Comparison of ENCODE assay signal across 1 cellular context in genomic region chr11:47847892-47848635, GRCh38.
TF ChIP-seq lines count a peak whose summit lies in the region.

A gene with protein sequence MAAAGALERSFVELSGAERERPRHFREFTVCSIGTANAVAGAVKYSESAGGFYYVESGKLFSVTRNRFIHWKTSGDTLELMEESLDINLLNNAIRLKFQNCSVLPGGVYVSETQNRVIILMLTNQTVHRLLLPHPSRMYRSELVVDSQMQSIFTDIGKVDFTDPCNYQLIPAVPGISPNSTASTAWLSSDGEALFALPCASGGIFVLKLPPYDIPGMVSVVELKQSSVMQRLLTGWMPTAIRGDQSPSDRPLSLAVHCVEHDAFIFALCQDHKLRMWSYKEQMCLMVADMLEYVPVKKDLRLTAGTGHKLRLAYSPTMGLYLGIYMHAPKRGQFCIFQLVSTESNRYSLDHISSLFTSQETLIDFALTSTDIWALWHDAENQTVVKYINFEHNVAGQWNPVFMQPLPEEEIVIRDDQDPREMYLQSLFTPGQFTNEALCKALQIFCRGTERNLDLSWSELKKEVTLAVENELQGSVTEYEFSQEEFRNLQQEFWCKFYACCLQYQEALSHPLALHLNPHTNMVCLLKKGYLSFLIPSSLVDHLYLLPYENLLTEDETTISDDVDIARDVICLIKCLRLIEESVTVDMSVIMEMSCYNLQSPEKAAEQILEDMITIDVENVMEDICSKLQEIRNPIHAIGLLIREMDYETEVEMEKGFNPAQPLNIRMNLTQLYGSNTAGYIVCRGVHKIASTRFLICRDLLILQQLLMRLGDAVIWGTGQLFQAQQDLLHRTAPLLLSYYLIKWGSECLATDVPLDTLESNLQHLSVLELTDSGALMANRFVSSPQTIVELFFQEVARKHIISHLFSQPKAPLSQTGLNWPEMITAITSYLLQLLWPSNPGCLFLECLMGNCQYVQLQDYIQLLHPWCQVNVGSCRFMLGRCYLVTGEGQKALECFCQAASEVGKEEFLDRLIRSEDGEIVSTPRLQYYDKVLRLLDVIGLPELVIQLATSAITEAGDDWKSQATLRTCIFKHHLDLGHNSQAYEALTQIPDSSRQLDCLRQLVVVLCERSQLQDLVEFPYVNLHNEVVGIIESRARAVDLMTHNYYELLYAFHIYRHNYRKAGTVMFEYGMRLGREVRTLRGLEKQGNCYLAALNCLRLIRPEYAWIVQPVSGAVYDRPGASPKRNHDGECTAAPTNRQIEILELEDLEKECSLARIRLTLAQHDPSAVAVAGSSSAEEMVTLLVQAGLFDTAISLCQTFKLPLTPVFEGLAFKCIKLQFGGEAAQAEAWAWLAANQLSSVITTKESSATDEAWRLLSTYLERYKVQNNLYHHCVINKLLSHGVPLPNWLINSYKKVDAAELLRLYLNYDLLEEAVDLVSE (N-terminal part only) (minus strand): TSS chr11:47848350. CDS start chr11:47848318, 32 bp downstream.

TF ChIP-seq in K562, 482 proteins besides CTCF, POLR2A, EP300 and RAD21 (continued from another document and continues in another):
- TF ChIP-seq, protein P1, sequence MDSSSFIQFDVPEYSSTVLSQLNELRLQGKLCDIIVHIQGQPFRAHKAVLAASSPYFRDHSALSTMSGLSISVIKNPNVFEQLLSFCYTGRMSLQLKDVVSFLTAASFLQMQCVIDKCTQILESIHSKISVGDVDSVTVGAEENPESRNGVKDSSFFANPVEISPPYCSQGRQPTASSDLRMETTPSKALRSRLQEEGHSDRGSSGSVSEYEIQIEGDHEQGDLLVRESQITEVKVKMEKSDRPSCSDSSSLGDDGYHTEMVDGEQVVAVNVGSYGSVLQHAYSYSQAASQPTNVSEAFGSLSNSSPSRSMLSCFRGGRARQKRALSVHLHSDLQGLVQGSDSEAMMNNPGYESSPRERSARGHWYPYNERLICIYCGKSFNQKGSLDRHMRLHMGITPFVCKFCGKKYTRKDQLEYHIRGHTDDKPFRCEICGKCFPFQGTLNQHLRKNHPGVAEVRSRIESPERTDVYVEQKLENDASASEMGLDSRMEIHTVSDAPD (CRISPR knock-in tag; IDR thresholded peaks at IDR 0.05) = no peak
- TF ChIP-seq LARP7 (IDR thresholded peaks at IDR 0.05) = no peak
- TF ChIP-seq KLF16 (IDR thresholded peaks at IDR 0.05) = 0 out of 2 replicates have a peak, but pooled peaks have one; percentile 16
- TF ChIP-seq, protein P2, sequence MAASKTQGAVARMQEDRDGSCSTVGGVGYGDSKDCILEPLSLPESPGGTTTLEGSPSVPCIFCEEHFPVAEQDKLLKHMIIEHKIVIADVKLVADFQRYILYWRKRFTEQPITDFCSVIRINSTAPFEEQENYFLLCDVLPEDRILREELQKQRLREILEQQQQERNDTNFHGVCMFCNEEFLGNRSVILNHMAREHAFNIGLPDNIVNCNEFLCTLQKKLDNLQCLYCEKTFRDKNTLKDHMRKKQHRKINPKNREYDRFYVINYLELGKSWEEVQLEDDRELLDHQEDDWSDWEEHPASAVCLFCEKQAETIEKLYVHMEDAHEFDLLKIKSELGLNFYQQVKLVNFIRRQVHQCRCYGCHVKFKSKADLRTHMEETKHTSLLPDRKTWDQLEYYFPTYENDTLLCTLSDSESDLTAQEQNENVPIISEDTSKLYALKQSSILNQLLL (CRISPR knock-in tag; IDR thresholded peaks at IDR 0.05; ENCODE audit: borderline replicate concordance) = no peak
- TF ChIP-seq ZNF398 (CRISPR knock-in tag; IDR thresholded peaks at IDR 0.05) = no peak
- no peak for TF ChIP-seq IRF2 (CRISPR knock-in tag; IDR thresholded peaks at IDR 0.05)
- no peak for TF ChIP-seq RNF219 (CRISPR knock-in tag; IDR thresholded peaks at IDR 0.05)
- TF ChIP-seq, protein P3, sequence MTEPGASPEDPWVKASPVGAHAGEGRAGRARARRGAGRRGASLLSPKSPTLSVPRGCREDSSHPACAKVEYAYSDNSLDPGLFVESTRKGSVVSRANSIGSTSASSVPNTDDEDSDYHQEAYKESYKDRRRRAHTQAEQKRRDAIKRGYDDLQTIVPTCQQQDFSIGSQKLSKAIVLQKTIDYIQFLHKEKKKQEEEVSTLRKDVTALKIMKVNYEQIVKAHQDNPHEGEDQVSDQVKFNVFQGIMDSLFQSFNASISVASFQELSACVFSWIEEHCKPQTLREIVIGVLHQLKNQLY (CRISPR knock-in tag; conservative IDR thresholded peaks at IDR 0.05) = no peak
- 0 out of 2 replicates have a peak, but pooled peaks have one; percentile 8 for TF ChIP-seq ZNF740 (CRISPR knock-in tag; IDR thresholded peaks at IDR 0.05)
- no peak for TF ChIP-seq ZNF740 (tag; IDR thresholded peaks at IDR 0.05)
- TF ChIP-seq, protein P4, sequence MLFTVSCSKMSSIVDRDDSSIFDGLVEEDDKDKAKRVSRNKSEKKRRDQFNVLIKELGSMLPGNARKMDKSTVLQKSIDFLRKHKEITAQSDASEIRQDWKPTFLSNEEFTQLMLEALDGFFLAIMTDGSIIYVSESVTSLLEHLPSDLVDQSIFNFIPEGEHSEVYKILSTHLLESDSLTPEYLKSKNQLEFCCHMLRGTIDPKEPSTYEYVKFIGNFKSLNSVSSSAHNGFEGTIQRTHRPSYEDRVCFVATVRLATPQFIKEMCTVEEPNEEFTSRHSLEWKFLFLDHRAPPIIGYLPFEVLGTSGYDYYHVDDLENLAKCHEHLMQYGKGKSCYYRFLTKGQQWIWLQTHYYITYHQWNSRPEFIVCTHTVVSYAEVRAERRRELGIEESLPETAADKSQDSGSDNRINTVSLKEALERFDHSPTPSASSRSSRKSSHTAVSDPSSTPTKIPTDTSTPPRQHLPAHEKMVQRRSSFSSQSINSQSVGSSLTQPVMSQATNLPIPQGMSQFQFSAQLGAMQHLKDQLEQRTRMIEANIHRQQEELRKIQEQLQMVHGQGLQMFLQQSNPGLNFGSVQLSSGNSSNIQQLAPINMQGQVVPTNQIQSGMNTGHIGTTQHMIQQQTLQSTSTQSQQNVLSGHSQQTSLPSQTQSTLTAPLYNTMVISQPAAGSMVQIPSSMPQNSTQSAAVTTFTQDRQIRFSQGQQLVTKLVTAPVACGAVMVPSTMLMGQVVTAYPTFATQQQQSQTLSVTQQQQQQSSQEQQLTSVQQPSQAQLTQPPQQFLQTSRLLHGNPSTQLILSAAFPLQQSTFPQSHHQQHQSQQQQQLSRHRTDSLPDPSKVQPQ (CRISPR knock-in tag; IDR thresholded peaks at IDR 0.05; ENCODE audit: borderline replicate concordance) = no peak
- TF ChIP-seq, protein P5, sequence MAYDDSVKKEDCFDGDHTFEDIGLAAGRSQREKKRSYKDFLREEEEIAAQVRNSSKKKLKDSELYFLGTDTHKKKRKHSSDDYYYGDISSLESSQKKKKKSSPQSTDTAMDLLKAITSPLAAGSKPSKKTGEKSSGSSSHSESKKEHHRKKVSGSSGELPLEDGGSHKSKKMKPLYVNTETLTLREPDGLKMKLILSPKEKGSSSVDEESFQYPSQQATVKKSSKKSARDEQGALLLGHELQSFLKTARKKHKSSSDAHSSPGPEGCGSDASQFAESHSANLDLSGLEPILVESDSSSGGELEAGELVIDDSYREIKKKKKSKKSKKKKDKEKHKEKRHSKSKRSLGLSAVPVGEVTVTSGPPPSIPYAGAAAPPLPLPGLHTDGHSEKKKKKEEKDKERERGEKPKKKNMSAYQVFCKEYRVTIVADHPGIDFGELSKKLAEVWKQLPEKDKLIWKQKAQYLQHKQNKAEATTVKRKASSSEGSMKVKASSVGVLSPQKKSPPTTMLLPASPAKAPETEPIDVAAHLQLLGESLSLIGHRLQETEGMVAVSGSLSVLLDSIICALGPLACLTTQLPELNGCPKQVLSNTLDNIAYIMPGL (CRISPR knock-in tag; IDR thresholded peaks at IDR 0.05) = no peak
- TF ChIP-seq ZNF253 (CRISPR knock-in tag; conservative IDR thresholded peaks at IDR 0.05) = no peak
- TF ChIP-seq SRSF3 (IDR thresholded peaks at IDR 0.05; ENCODE audit: insufficient read depth, low read length) = no peak
- TF ChIP-seq, protein P6, sequence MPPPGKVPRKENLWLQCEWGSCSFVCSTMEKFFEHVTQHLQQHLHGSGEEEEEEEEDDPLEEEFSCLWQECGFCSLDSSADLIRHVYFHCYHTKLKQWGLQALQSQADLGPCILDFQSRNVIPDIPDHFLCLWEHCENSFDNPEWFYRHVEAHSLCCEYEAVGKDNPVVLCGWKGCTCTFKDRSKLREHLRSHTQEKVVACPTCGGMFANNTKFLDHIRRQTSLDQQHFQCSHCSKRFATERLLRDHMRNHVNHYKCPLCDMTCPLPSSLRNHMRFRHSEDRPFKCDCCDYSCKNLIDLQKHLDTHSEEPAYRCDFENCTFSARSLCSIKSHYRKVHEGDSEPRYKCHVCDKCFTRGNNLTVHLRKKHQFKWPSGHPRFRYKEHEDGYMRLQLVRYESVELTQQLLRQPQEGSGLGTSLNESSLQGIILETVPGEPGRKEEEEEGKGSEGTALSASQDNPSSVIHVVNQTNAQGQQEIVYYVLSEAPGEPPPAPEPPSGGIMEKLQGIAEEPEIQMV (tag; conservative IDR thresholded peaks at IDR 0.05; ENCODE audit: low read depth) = no peak
- TF ChIP-seq ZNF134 (CRISPR knock-in tag; conservative IDR thresholded peaks at IDR 0.05) = no peak
- TF ChIP-seq SAFB2 (IDR thresholded peaks at IDR 0.05; ENCODE audit: borderline replicate concordance, low read depth, low read length, severe bottlenecking) = no peak
- TF ChIP-seq ZNF408 (CRISPR knock-in tag; IDR thresholded peaks at IDR 0.05; ENCODE audit: low read depth) = no peak
- peak; percentile 63 for TF ChIP-seq SMAD1 (IDR thresholded peaks at IDR 0.05; ENCODE audit: low read depth, low read length, partially characterized antibody)
- no peak for TF ChIP-seq ZNF609 (CRISPR knock-in tag; IDR thresholded peaks at IDR 0.05; ENCODE audit: borderline replicate concordance)
- peak; percentile 81 for TF ChIP-seq RBBP5 (IDR thresholded peaks at IDR 0.05; ENCODE audit: borderline replicate concordance, insufficient read depth, low read length, poor library complexity, severe bottlenecking)
